8 cellular contexts compared by ENCODE assay signal in the genomic region with DNA sequence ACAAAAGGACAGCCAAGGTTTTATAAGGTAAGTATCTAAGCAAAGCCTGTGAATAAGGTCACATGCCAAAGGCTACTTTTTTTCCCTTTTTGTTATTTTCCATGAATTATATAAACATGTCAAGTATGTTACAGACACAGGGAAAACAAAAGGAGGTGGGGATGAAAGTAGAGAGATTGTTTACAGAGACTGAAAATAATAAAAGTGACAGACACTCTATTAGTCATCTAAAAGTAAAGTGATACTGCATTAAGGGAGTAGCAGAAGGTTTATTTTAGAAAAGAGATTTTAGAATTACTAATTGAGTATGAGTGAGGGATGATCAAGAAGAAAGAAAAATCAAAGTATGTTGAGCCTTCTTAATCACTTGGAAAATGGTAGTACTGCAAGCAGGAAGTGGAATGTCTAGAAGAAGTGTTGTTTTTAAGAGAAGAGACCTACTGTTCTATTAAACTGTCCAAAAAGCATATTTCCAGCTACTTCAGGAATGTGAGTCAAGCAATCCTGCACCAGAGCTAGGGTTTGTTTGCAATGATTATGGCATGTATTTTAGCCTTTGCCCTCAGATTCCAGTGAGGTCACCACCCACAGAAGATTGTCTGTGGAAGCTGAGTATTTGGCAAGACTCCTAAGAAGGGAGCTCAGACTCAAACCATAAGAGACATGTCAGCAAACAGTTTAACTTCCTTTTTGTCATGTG.
DNase-seq lines count a peak whose midpoint lies in the region; ATAC-seq and TF ChIP-seq lines count a peak whose summit lies in the region.

No MANE protein-coding gene starts in this region.

- H3K79me2 ChIP-seq in SU-DHL-6 (ENCODE audit: insufficient read depth, low read length) (no peaks in the 10 kb centered on the region), hepatocyte (no peaks in the 10 kb centered on the region), OCI-LY7 (ENCODE audit: insufficient read depth, low read depth, low read length) (no peaks in the 10 kb centered on the region)

- H4K20me1 ChIP-seq in SU-DHL-6 (ENCODE audit: low read depth, low read length), result no peaks in the 10 kb centered on the region
- no peaks in the 10 kb centered on the region for H4K20me1 ChIP-seq in hepatocyte (ENCODE audit: insufficient read depth, poor library complexity, severe bottlenecking)
- H4K20me1 ChIP-seq in OCI-LY7 (ENCODE audit: insufficient read depth, low read length), result no peaks in the 10 kb centered on the region

- no peak for TF ChIP-seq POLR2A in spleen (IDR thresholded peaks at IDR 0.05)

- H3K27me3 ChIP-seq in SU-DHL-6 (ENCODE audit: low read length) (no peaks in the 10 kb centered on the region), hepatocyte (no peaks in the 10 kb centered on the region), spleen (replicated peaks in 1 of 7) (no peaks in the 10 kb centered on the region)

- ATAC-seq in GM19467 (IDR thresholded peaks at IDR 0.05; ENCODE audit: unreplicated experiment), result no peak

- H3K36me3 ChIP-seq in SU-DHL-6 (ENCODE audit: low read length), result no peaks in the 10 kb centered on the region
- no peaks in the 10 kb centered on the region for H3K36me3 ChIP-seq in hepatocyte (replicated peaks; ENCODE audit: insufficient read depth, low read depth)
- H3K36me3 ChIP-seq in spleen, result no peaks in the 10 kb centered on the region
- H3K36me3 ChIP-seq in OCI-LY7 (ENCODE audit: insufficient read depth, low read length), result no peaks in the 10 kb centered on the region

- no peak for TF ChIP-seq CTCF in SU-DHL-6 (IDR thresholded peaks at IDR 0.05; ENCODE audit: insufficient read depth, low read length, poor library complexity, severe bottlenecking)
- TF ChIP-seq CTCF in hepatocyte (IDR thresholded peaks at IDR 0.05; ENCODE audit: poor library complexity), result no peak
- TF ChIP-seq CTCF in spleen (IDR thresholded peaks at IDR 0.05 in 8 of 11, conservative IDR thresholded peaks at IDR 0.05 in 3 of 11), result no peak
- TF ChIP-seq CTCF in OCI-LY7 (conservative IDR thresholded peaks at IDR 0.05; ENCODE audit: low read length), result no peak

- DNase-seq in HCEC 1CT, result peak; percentile 92
- DNase-seq in hepatocyte (ENCODE audit: low spot score), result peak; percentile 58
- no peak for DNase-seq in spleen
- DNase-seq in OCI-LY7 (ENCODE audit: low spot score), result no peak
- no peak for DNase-seq in ecto neural progenitor cell (ENCODE audit: low spot score)
- DNase-seq in DMS153 (lab: John Stamatoyannopoulos, UW), result no peak

- H3K9me3 ChIP-seq in SU-DHL-6 (ENCODE audit: insufficient read depth, low read length) (no peaks in the 10 kb centered on the region), hepatocyte (ENCODE audit: low read depth) (no peaks in the 10 kb centered on the region), spleen (no peaks in the 10 kb centered on the region), OCI-LY7 (ENCODE audit: low read length) (no peaks in the 10 kb centered on the region)

- H3K4me2 ChIP-seq in SU-DHL-6 (ENCODE audit: low read depth, low read length, poor library complexity, severe bottlenecking) (peak overlapping the region; percentile 17), hepatocyte (peak overlapping the region; percentile 49), OCI-LY7 (ENCODE audit: low read length) (no peak overlapping the region)

- H3K9me2 ChIP-seq in SU-DHL-6 (replicated peaks; ENCODE audit: insufficient read depth, low read length) (no peaks in the 10 kb centered on the region), hepatocyte (replicated peaks; ENCODE audit: insufficient read depth) (no peaks in the 10 kb centered on the region), OCI-LY7 (ENCODE audit: insufficient read depth, low read length) (no peaks in the 10 kb centered on the region)

- intact Hi-C loops in spleen (cut with DNase I; ENCODE audit: low total_unique reads), result no loop called here
- intact Hi-C loops in OCI-LY7 (cut with micrococcal nuclease; ENCODE audit: unreplicated experiment), result no loop called here

- H2AFZ ChIP-seq in SU-DHL-6 (ENCODE audit: low read depth, low read length, severe bottlenecking) (no peak overlapping the region), hepatocyte (no peak overlapping the region), OCI-LY7 (ENCODE audit: low read length) (no peak overlapping the region)

- H3K9ac ChIP-seq in SU-DHL-6 (ENCODE audit: low read length), result no peak overlapping the region

- H3K4me3 ChIP-seq in SU-DHL-6 (ENCODE audit: insufficient read depth, low read length, poor library complexity, severe bottlenecking), result no peak overlapping the region
- no peak overlapping the region for H3K4me3 ChIP-seq in hepatocyte
- peak overlapping the region in 5 of 8 donors; percentile 14 to 53 (median 21) for H3K4me3 ChIP-seq in spleen
- no peak overlapping the region for H3K4me3 ChIP-seq in OCI-LY7 (ENCODE audit: low read depth, low read length, poor library complexity, severe bottlenecking)

- peaks cover 5% of the 10 kb centered on the region for H3K4me1 ChIP-seq in hepatocyte (ENCODE audit: insufficient read depth)
- H3K4me1 ChIP-seq in spleen, result peaks cover 0 to 10% (median 0%) of the 10 kb centered on the region in 6 donors
- H3K4me1 ChIP-seq in OCI-LY7 (ENCODE audit: insufficient read depth, low read length, poor library complexity, severe bottlenecking), result no peaks in the 10 kb centered on the region

- CTCF ChIA-PET in OCI-LY7 (lab: Charles Lee; ENCODE audit: unreplicated experiment), result no interaction called here

- POLR2A ChIA-PET in OCI-LY7 (lab: Charles Lee), result no interaction called here

- no peak overlapping the region for H3K27ac ChIP-seq in SU-DHL-6 (ENCODE audit: low read depth, low read length)
- peak overlapping the region; percentile 63 for H3K27ac ChIP-seq in hepatocyte
- H3K27ac ChIP-seq in spleen, result peak overlapping the region in 7 of 8 donors; percentile 44 to 80 (median 69)
- H3K27ac ChIP-seq in OCI-LY7 (ENCODE audit: low read depth, low read length, poor library complexity, severe bottlenecking), result no peak overlapping the region

- H3F3A ChIP-seq in SU-DHL-6 (ENCODE audit: insufficient read depth), result no peaks in the 10 kb centered on the region

- no TSS peak for BruUV-seq in OCI-LY7 (replicated peaks; lab: Mats Ljungman, UMichigan)

Comparison
In these comparisons a context has a peak if more than half of its experiments do, and no peak if none do; other contexts are left out.
1. DNase-seq: peak in HCEC 1CT (single experiment) and hepatocyte (single experiment); none in spleen (single experiment), OCI-LY7 (single experiment), ecto neural progenitor cell (single experiment) and DMS153 (single experiment).
2. H3K27ac ChIP-seq: peak in hepatocyte (single experiment) and spleen (7 of 8); none in SU-DHL-6 (single experiment) and OCI-LY7 (single experiment).
3. H3K4me3 ChIP-seq: peak in spleen (5 of 8); none in SU-DHL-6 (single experiment), hepatocyte (single experiment) and OCI-LY7 (single experiment).